9 cellular contexts compared by ENCODE assay signal in genomic region chr5:170151105-170151831, GRCh38. TPM values are rescaled to one million over a fixed set of nuclear protein-coding genes. Genes with fewer than 3 reads are reported as not detected.
DNase-seq lines count a peak whose midpoint lies in the region; ATAC-seq and TF ChIP-seq lines count a peak whose summit lies in the region.
"Had no signal": no experiment of that assay in that cellular context is flagged by ENCODE, and none has a peak within 500 bp of the region (broad histone marks: within the 10 kb centered on the region; RNA-seq: fewer than 3 reads in every experiment).

No MANE protein-coding gene starts in this region.

- H3K36me3 ChIP-seq in PC-3 (ENCODE audit: low read depth, low read length) (no peaks in the 10 kb centered on the region), thyroid gland (no peaks in the 10 kb centered on the region), gastrocnemius medialis (no peaks in the 10 kb centered on the region)

- H3K4me2 ChIP-seq in PC-3 (ENCODE audit: low read length) = peak overlapping the region; percentile 67

- no peaks in the 10 kb centered on the region for H3K79me2 ChIP-seq in PC-3 (ENCODE audit: low read length)

- H3K27ac Mint-ChIP-seq in effector memory CD8-positive, alpha-beta T cell = no peak overlapping the region
- H3K27ac Mint-ChIP-seq: nephron had no signal

- H4K20me1 ChIP-seq in PC-3 (ENCODE audit: low read length) = no peaks in the 10 kb centered on the region

- H3K4me3 ChIP-seq in PC-3 (ENCODE audit: low read length) (no peak overlapping the region), thyroid gland (replicated peaks in 1 of 3) (no peak overlapping the region), gastrocnemius medialis (no peak overlapping the region)

- BruUV-seq in PC-3 (replicated peaks; lab: Mats Ljungman, UMichigan) = no TSS peak

- peak overlapping the region; percentile 5; the same call in 1 of the 2 replicates for H2AFZ ChIP-seq in PC-3 (ENCODE audit: low read length)

- TF ChIP-seq CTCF in PC-3 (conservative IDR thresholded peaks at IDR 0.05; ENCODE audit: low read depth, low read length) (no peak), foreskin keratinocyte (conservative IDR thresholded peaks at IDR 0.05) (no peak), thyroid gland (IDR thresholded peaks at IDR 0.05) (no peak), gastrocnemius medialis (IDR thresholded peaks at IDR 0.05 in 4 of 5, conservative IDR thresholded peaks at IDR 0.05 in 1 of 5) (no peak)

- H3K9me2 ChIP-seq in PC-3 (replicated peaks; ENCODE audit: low read length) = no peaks in the 10 kb centered on the region

- H3K27me3 ChIP-seq in PC-3 (ENCODE audit: low read length) (no peaks in the 10 kb centered on the region), foreskin keratinocyte (no peaks in the 10 kb centered on the region), thyroid gland (no peaks in the 10 kb centered on the region), gastrocnemius medialis (no peaks in the 10 kb centered on the region)

- TF ChIP-seq POLR2A in thyroid gland (IDR thresholded peaks at IDR 0.05) (no peak), gastrocnemius medialis (IDR thresholded peaks at IDR 0.05) (no peak)

- H3K36me3 Mint-ChIP-seq in effector memory CD8-positive, alpha-beta T cell (ENCODE audit: insufficient read depth) = no peaks in the 10 kb centered on the region

- H3K27me3 Mint-ChIP-seq in effector memory CD8-positive, alpha-beta T cell = peaks cover 12 to 46% of the 10 kb centered on the region in 2 donors

- in situ Hi-C loops in gastrocnemius medialis (cut with MboI; ENCODE audit: low sequenced_read_pairs in 4 of 4) = no loop called here

- H3K27ac ChIP-seq in PC-3 (ENCODE audit: low read length) = peak overlapping the region; percentile 44
- no peak overlapping the region for H3K27ac ChIP-seq in foreskin keratinocyte
- peak overlapping the region; percentile 61 to 94 (median 81) for H3K27ac ChIP-seq in thyroid gland
- H3K27ac ChIP-seq in gastrocnemius medialis = no peak overlapping the region

- DNase-seq in PC-3 (peak; percentile 84), foreskin keratinocyte (peak; percentile 84 to 91), thyroid gland (peak; percentile 94 to 96), gastrocnemius medialis (no peak), SKM-1 (lab: John Stamatoyannopoulos, UW; ENCODE audit: unreplicated experiment) (no peak)
- no peak for DNase-seq in activated naive CD4-positive, alpha-beta T cell treated with anti-CD3 and anti-CD28 coated beads, Interleukin-2, amount 50 U/mL, for 16 hours
- DNase-seq in effector memory CD8-positive, alpha-beta T cell = no peak

- intact Hi-C loops in PC-3 (cut with micrococcal nuclease) (no loop called here), thyroid gland (cut with DNase I) (no loop called here), gastrocnemius medialis (cut with DNase I; ENCODE audit: low total_unique reads) (no loop called here)

- H3F3A ChIP-seq in PC-3 (ENCODE audit: low read length, unreplicated experiment) = no peaks in the 10 kb centered on the region

- H3K9me3 Mint-ChIP-seq in effector memory CD8-positive, alpha-beta T cell = no peaks in the 10 kb centered on the region
- H3K9me3 Mint-ChIP-seq: nephron had no signal

- ATAC-seq in GM21786 (IDR thresholded peaks at IDR 0.05; ENCODE audit: unreplicated experiment) (peak; percentile 57), PC-3 (peak; percentile 80), foreskin keratinocyte (peak; percentile 91), gastrocnemius medialis (no peak)
- ATAC-seq in effector memory CD8-positive, alpha-beta T cell (replicated peaks) = no peak

- no peak overlapping the region for H3K9ac ChIP-seq in PC-3 (ENCODE audit: low read length)

- POLR2A ChIA-PET in PC-3 (lab: Charles Lee; ENCODE audit: unreplicated experiment) = no interaction called here

- WGBS in thyroid gland, 2 donors = 35 to 37% methylated on average over 7 of the region's 7 CpGs

- CTCF ChIA-PET in PC-3 (lab: Charles Lee) = no interaction called here

- H3K9me3 ChIP-seq in PC-3 (ENCODE audit: low read length) (no peaks in the 10 kb centered on the region), thyroid gland (no peaks in the 10 kb centered on the region), gastrocnemius medialis (no peaks in the 10 kb centered on the region)

- H3K4me3 Mint-ChIP-seq in effector memory CD8-positive, alpha-beta T cell = no peak overlapping the region
- H3K4me3 Mint-ChIP-seq: nephron had no signal

- H3K4me1 ChIP-seq in PC-3 (ENCODE audit: insufficient read depth, low read length) = peaks cover 16% of the 10 kb centered on the region
- H3K4me1 ChIP-seq in foreskin keratinocyte = peaks cover 6% of the 10 kb centered on the region
- H3K4me1 ChIP-seq in thyroid gland = peaks cover 7 to 11% of the 10 kb centered on the region in 2 donors
- H3K4me1 ChIP-seq in gastrocnemius medialis = no peaks in the 10 kb centered on the region

- H3K4me1 Mint-ChIP-seq in effector memory CD8-positive, alpha-beta T cell (ENCODE audit: low read depth in 2 of 2) = no peaks in the 10 kb centered on the region
- H3K4me1 Mint-ChIP-seq: nephron had no signal

RNA-seq across cellular contexts. Expression of gene FOXI1, which starts 45.6 kb away (rescaled TPM):
- total RNA-seq in PC-3 (2014; rRNA removed) = not detected in 2 replicates
- not detected in 2 replicates for total RNA-seq in foreskin keratinocyte
- not detected in 2 replicates for polyA plus RNA-seq in foreskin keratinocyte
- not detected for total RNA-seq in thyroid gland
- total RNA-seq in gastrocnemius medialis = not detected

Comparison
In these comparisons a context has a peak if more than half of its experiments do, and no peak if none do; other contexts are left out.
1. ATAC-seq: peak in GM21786 (single experiment), PC-3 (single experiment) and foreskin keratinocyte (single experiment); none in gastrocnemius medialis (0 of 2) and effector memory CD8-positive, alpha-beta T cell (single experiment).
2. DNase-seq: peak in PC-3 (single experiment), foreskin keratinocyte (2 of 2) and thyroid gland (2 of 2); none in gastrocnemius medialis (0 of 2), activated naive CD4-positive, alpha-beta T cell treated with anti-CD3 and anti-CD28 coated beads, Interleukin-2, amount 50 U/mL, for 16 hours (single experiment), SKM-1 (single experiment) and effector memory CD8-positive, alpha-beta T cell (0 of 3).
3. H3K27ac ChIP-seq: peak in PC-3 (single experiment) and thyroid gland (3 of 3); none in foreskin keratinocyte (single experiment) and gastrocnemius medialis (0 of 4).